In the genomic region with DNA sequence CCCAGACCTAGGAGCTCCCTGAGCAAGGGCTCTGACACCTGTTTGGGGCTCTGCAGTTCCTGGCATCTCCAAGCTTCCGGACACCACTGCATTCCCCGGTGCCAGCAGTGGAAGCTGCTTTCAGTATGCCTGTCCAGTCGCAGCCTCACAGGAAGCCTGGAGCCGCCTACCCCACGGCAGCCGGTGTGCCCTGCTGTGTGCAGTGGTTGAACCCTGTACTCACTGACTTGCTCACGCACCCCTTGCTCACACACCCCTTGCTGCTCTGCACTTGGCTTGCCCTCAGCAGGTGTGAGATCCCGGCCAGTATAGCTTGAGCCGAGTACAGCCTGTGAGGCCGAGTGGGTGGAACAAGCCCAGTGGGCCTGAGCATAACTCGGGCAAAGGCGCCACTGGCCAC, we compare ENCODE assay signal across 24 cellular contexts.
"Had no signal": no experiment of that assay in that cellular context is flagged by ENCODE, and none has a peak within 500 bp of the region (broad histone marks: within the 10 kb centered on the region; RNA-seq: fewer than 3 reads in every experiment).

No MANE protein-coding gene starts in this region.

- H3K27me3 Mint-ChIP-seq: activated CD4-positive, alpha-beta memory T cell treated with anti-CD3 and anti-CD28 coated beads for 36 hours; dendritic cell treated with granulocyte-macrophage colony-stimulating factor and Interleukin-4, amounts not matched to agents 40 ng/mL and 50 ng/mL, for 4 days; naive B cell; stimulated activated naive CD8-positive, alpha-beta T cell treated with anti-CD3 and anti-CD28 coated beads, Interleukin-15, Interleukin-2, amounts not matched to agents 100 ng/mL and 50 ng/mL, for 24 hours had no signal

- H3K4me1 Mint-ChIP-seq: naive B cell; nephron progenitor cell; stimulated activated effector memory CD8-positive, alpha-beta T cell treated with anti-CD3 and anti-CD28 coated beads, Interleukin-12 subunit alpha, Interleukin-12 subunit beta, amount 100 ng/mL, for 72 hours had no signal

- H3K4me3 Mint-ChIP-seq: activated CD4-positive, alpha-beta memory T cell treated with anti-CD3 and anti-CD28 coated beads for 36 hours; activated naive CD4-positive, alpha-beta T cell treated with anti-CD3 and anti-CD28 coated beads for 36 hours; activated T-helper 1 cell treated with anti-CD3 and anti-CD28 coated beads, Interleukin-12 subunit alpha, Interleukin-12 subunit beta, Interleukin-2, Interleukin-4 antibody, amounts not matched to agents 30 ng/mL and 10 ng/mL and 1 ng/mL, durations not matched to agents 14 hours and 24 hours and 36 hours; dendritic cell treated with granulocyte-macrophage colony-stimulating factor and Interleukin-4, amounts not matched to agents 40 ng/mL and 50 ng/mL, for 4 days; naive B cell; nephron progenitor cell; stimulated activated effector memory CD8-positive, alpha-beta T cell treated with anti-CD3 and anti-CD28 coated beads, Interleukin-12 subunit alpha, Interleukin-12 subunit beta, amount 100 ng/mL, for 72 hours; stimulated activated naive CD8-positive, alpha-beta T cell treated with anti-CD3 and anti-CD28 coated beads, Interleukin-15, Interleukin-2, amounts not matched to agents 100 ng/mL and 50 ng/mL, for 24 hours had no signal

- ATAC-seq: left ventricle myocardium superior; pancreas; psoas muscle; stimulated activated effector memory CD8-positive, alpha-beta T cell treated with anti-CD3 and anti-CD28 coated beads, Interleukin-12 subunit alpha, Interleukin-12 subunit beta, amount 100 ng/mL, for 72 hours had no signal

- H3K27me3 ChIP-seq: pancreas, uterus had no signal

- DNase-seq: activated CD4-positive, alpha-beta memory T cell treated with anti-CD3 and anti-CD28 coated beads for 36 hours; activated CD4-positive, alpha-beta T cell treated with anti-CD3 and anti-CD28 coated beads for 4 hours; activated CD8-positive, alpha-beta memory T cell treated with anti-CD3 and anti-CD28 coated beads, Interleukin-2, amount 50 U/mL, for 4 hours; activated effector memory CD4-positive, alpha-beta T cell treated with anti-CD3 and anti-CD28 coated beads, Interleukin-2, amount 50 U/mL, for 16 hours; activated naive CD4-positive, alpha-beta T cell treated with anti-CD3 and anti-CD28 coated beads for 36 hours; activated T-cell treated with anti-CD3 and anti-CD28 coated beads, Interleukin-2, amount 50 U/mL, for 1 hour; amniotic stem cell; central memory CD4-positive, alpha-beta T cell; left ventricle myocardium superior; naive B cell; nephron progenitor cell; psoas muscle; stimulated activated CD4-positive, alpha-beta T cell treated with anti-CD3 and anti-CD28 coated beads, Interleukin-4, amount 100 ng/mL, for 24 hours; trophoblast cell; uterus had no signal

- H3K27ac Mint-ChIP-seq: activated CD4-positive, alpha-beta memory T cell treated with anti-CD3 and anti-CD28 coated beads for 36 hours; activated naive CD4-positive, alpha-beta T cell treated with anti-CD3 and anti-CD28 coated beads for 36 hours; activated T-helper 1 cell treated with anti-CD3 and anti-CD28 coated beads, Interleukin-12 subunit alpha, Interleukin-12 subunit beta, Interleukin-2, Interleukin-4 antibody, amounts not matched to agents 30 ng/mL and 10 ng/mL and 1 ng/mL, durations not matched to agents 14 hours and 24 hours and 36 hours; dendritic cell treated with granulocyte-macrophage colony-stimulating factor and Interleukin-4, amounts not matched to agents 40 ng/mL and 50 ng/mL, for 4 days; naive B cell; nephron progenitor cell; stimulated activated effector memory CD8-positive, alpha-beta T cell treated with anti-CD3 and anti-CD28 coated beads, Interleukin-12 subunit alpha, Interleukin-12 subunit beta, amount 100 ng/mL, for 72 hours; stimulated activated naive CD8-positive, alpha-beta T cell treated with anti-CD3 and anti-CD28 coated beads, Interleukin-15, Interleukin-2, amounts not matched to agents 100 ng/mL and 50 ng/mL, for 24 hours had no signal

- H3K36me3 ChIP-seq: uterus had no signal

- H3K9me3 Mint-ChIP-seq: activated CD4-positive, alpha-beta memory T cell treated with anti-CD3 and anti-CD28 coated beads for 36 hours; activated naive CD4-positive, alpha-beta T cell treated with anti-CD3 and anti-CD28 coated beads for 36 hours; activated T-helper 1 cell treated with anti-CD3 and anti-CD28 coated beads, Interleukin-12 subunit alpha, Interleukin-12 subunit beta, Interleukin-2, Interleukin-4 antibody, amounts not matched to agents 30 ng/mL and 10 ng/mL and 1 ng/mL, durations not matched to agents 14 hours and 24 hours and 36 hours; dendritic cell treated with granulocyte-macrophage colony-stimulating factor and Interleukin-4, amounts not matched to agents 40 ng/mL and 50 ng/mL, for 4 days; naive B cell; nephron progenitor cell; stimulated activated effector memory CD8-positive, alpha-beta T cell treated with anti-CD3 and anti-CD28 coated beads, Interleukin-12 subunit alpha, Interleukin-12 subunit beta, amount 100 ng/mL, for 72 hours; stimulated activated naive CD8-positive, alpha-beta T cell treated with anti-CD3 and anti-CD28 coated beads, Interleukin-15, Interleukin-2, amounts not matched to agents 100 ng/mL and 50 ng/mL, for 24 hours had no signal

- H3K4me3 ChIP-seq: pancreas, psoas muscle, thoracic aorta, uterus had no signal

- H3K4me1 ChIP-seq: pancreas, psoas muscle, uterus had no signal

- H3K9me3 ChIP-seq: pancreas, psoas muscle, thoracic aorta, uterus had no signal

- FAIRE-seq: frontal cortex, pancreas, TTC549 had no signal

- H3K27ac ChIP-seq: pancreas, psoas muscle, thoracic aorta, uterus, VCaP had no signal
